9 cellular contexts compared by ENCODE assay signal in the genomic region with DNA sequence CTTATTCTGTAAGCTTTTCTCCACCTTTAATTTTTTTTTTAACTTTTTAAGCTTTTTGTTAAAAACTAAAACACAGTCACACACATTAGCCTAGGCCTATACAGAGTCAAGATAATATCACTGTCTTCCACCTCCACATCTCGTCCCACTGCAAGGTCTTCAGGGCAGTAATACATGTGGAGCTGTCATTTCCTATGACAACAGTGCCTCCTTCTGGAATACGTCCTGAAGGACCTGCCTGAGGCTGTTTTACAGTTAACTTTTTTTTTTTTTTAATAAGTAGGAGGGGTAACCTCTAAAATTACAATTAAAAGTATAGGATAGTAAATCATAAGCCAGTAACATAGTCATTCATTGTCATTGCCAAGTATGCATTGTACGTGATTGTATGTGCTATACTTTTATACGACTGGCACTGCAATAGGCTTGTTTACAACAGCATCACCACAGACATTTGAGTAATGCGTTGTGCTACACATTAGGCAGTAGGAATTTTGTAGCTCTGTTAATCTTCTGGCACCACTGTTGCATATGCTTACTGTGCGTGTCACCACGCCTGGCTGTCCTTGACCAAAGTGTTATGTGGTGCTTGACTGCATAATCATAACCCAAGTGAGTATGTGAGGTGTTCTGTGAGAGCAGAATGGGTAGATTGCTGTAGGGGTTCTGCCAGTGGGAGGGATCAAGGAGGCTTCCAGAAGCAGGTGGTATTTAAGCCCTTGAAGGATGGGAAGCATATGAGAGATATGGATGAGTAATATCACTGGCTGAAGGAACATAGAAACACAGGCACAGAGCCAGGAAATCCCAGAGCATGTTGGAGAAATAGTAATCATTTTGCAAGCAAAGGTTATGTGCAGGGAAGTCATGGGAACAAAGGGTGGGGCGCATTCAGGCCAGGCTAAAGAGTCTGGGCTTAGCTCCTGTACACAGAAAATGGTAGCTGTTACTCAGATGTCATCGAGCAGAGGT. TPM values are rescaled to one million over a fixed set of nuclear protein-coding genes. Genes with fewer than 3 reads are reported as not detected.
DNase-seq lines count a peak whose midpoint lies in the region; ATAC-seq and TF ChIP-seq lines count a peak whose summit lies in the region.
"Had no signal": no experiment of that assay in that cellular context is flagged by ENCODE, and none has a peak within 500 bp of the region (broad histone marks: within the 10 kb centered on the region; RNA-seq: fewer than 3 reads in every experiment).

No MANE protein-coding gene starts in this region.

- H3K4me3 ChIP-seq in kidney epithelial cell (ENCODE audit: low read depth, low read length) = no peak overlapping the region
- H3K4me3 ChIP-seq: skin epidermis had no signal

- peaks cover 1% of the 10 kb centered on the region for H3K36me3 ChIP-seq in kidney epithelial cell (ENCODE audit: control insufficient read depth, insufficient read depth, low read length)

- H3K9me3 Mint-ChIP-seq in activated CD8-positive, alpha-beta T cell treated with anti-CD3 and anti-CD28 coated beads for 36 hours = no peaks in the 10 kb centered on the region

- TF ChIP-seq EP300 in Ishikawa (IDR thresholded peaks at IDR 0.05; ENCODE audit: borderline replicate concordance) = no peak

- no peak for ATAC-seq in activated CD8-positive, alpha-beta T cell treated with anti-CD3 and anti-CD28 coated beads for 36 hours
- ATAC-seq in GM21390 (IDR thresholded peaks at IDR 0.05; ENCODE audit: unreplicated experiment) = no peak

- no peak for TF ChIP-seq CTCF in activated CD8-positive, alpha-beta T cell treated with anti-CD3 and anti-CD28 coated beads for 36 hours (IDR thresholded peaks at IDR 0.05)
- TF ChIP-seq CTCF in kidney epithelial cell (IDR thresholded peaks at IDR 0.05; ENCODE audit: insufficient read depth, low read length, poor library complexity, severe bottlenecking) = peak; percentile 38

- H3K27me3 ChIP-seq in kidney epithelial cell (ENCODE audit: control insufficient read depth, insufficient read depth, low read length) = no peaks in the 10 kb centered on the region

- POLR2A ChIA-PET in activated CD8-positive, alpha-beta T cell treated with anti-CD3 and anti-CD28 coated beads for 36 hours (lab: Charles Lee) = no interaction called here

- H3K36me3 Mint-ChIP-seq in activated CD8-positive, alpha-beta T cell treated with anti-CD3 and anti-CD28 coated beads for 36 hours (ENCODE audit: low read depth) = peaks cover 40% of the 10 kb centered on the region

- H3K4me3 Mint-ChIP-seq in activated CD8-positive, alpha-beta T cell treated with anti-CD3 and anti-CD28 coated beads for 36 hours = no peak overlapping the region

- H3K27me3 Mint-ChIP-seq in activated CD8-positive, alpha-beta T cell treated with anti-CD3 and anti-CD28 coated beads for 36 hours = no peaks in the 10 kb centered on the region

- H3K27ac Mint-ChIP-seq in activated CD8-positive, alpha-beta T cell treated with anti-CD3 and anti-CD28 coated beads for 36 hours = no peak overlapping the region

- TF ChIP-seq RAD21 in Ishikawa (IDR thresholded peaks at IDR 0.05; ENCODE audit: low read depth) = peak; percentile 67

- intact Hi-C loops in activated CD8-positive, alpha-beta T cell treated with anti-CD3 and anti-CD28 coated beads for 36 hours (cut with micrococcal nuclease) = no loop called here

- peak; percentile 73 for DNase-seq in DMS53 (lab: John Stamatoyannopoulos, UW)
- DNase-seq in activated CD8-positive, alpha-beta T cell treated with anti-CD3 and anti-CD28 coated beads for 36 hours = peak; percentile 19
- DNase-seq in kidney epithelial cell (ENCODE audit: low read depth) = no peak
- DNase-seq in Ammon's horn (ENCODE audit: low spot score) = no peak
- no peak for DNase-seq in SKM-1 treated with dmso at 0.1 percent for 144 hours (lab: John Stamatoyannopoulos, UW; ENCODE audit: unreplicated experiment)
- no peak for DNase-seq in stimulated activated CD4-positive, alpha-beta T cell treated with anti-CD3 and anti-CD28 coated beads, Interleukin-4, amount 100 ng/mL, for 4 hours

- peaks cover 27% of the 10 kb centered on the region for H3K4me1 Mint-ChIP-seq in activated CD8-positive, alpha-beta T cell treated with anti-CD3 and anti-CD28 coated beads for 36 hours (ENCODE audit: low read depth)

- CTCF ChIA-PET in activated CD8-positive, alpha-beta T cell treated with anti-CD3 and anti-CD28 coated beads for 36 hours (lab: Charles Lee) = interaction anchor here (0.6 to 3.7 kb wide), 11 partner anchors 10 to 228 kb away, joined by 3 to 16 read pairs (median 4); no protein-coding TSS in a partner anchor

TF ChIP-seq in Ishikawa, 13 proteins besides CTCF, POLR2A, EP300 and RAD21:
- TF ChIP-seq CREB1 (IDR thresholded peaks at IDR 0.05; ENCODE audit: low read depth) (no peak), TEAD4 (IDR thresholded peaks at IDR 0.05) (no peak), CEBPB (IDR thresholded peaks at IDR 0.05) (no peak), YY1 (IDR thresholded peaks at IDR 0.05; ENCODE audit: low read depth) (no peak), TAF1 (IDR thresholded peaks at IDR 0.05; ENCODE audit: low read depth) (no peak), EGR1 (IDR thresholded peaks at IDR 0.05) (no peak), TCF12 (IDR thresholded peaks at IDR 0.05; ENCODE audit: low read depth) (no peak), ZBTB7A (IDR thresholded peaks at IDR 0.05; ENCODE audit: low read depth) (no peak), NFIC (IDR thresholded peaks at IDR 0.05) (no peak), FOXM1 (IDR thresholded peaks at IDR 0.05; ENCODE audit: borderline replicate concordance, low read depth) (no peak)
- TF ChIP-seq, protein P1, sequence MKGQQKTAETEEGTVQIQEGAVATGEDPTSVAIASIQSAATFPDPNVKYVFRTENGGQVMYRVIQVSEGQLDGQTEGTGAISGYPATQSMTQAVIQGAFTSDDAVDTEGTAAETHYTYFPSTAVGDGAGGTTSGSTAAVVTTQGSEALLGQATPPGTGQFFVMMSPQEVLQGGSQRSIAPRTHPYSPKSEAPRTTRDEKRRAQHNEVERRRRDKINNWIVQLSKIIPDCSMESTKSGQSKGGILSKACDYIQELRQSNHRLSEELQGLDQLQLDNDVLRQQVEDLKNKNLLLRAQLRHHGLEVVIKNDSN (IDR thresholded peaks at IDR 0.05) = no peak
- TF ChIP-seq, protein P2, sequence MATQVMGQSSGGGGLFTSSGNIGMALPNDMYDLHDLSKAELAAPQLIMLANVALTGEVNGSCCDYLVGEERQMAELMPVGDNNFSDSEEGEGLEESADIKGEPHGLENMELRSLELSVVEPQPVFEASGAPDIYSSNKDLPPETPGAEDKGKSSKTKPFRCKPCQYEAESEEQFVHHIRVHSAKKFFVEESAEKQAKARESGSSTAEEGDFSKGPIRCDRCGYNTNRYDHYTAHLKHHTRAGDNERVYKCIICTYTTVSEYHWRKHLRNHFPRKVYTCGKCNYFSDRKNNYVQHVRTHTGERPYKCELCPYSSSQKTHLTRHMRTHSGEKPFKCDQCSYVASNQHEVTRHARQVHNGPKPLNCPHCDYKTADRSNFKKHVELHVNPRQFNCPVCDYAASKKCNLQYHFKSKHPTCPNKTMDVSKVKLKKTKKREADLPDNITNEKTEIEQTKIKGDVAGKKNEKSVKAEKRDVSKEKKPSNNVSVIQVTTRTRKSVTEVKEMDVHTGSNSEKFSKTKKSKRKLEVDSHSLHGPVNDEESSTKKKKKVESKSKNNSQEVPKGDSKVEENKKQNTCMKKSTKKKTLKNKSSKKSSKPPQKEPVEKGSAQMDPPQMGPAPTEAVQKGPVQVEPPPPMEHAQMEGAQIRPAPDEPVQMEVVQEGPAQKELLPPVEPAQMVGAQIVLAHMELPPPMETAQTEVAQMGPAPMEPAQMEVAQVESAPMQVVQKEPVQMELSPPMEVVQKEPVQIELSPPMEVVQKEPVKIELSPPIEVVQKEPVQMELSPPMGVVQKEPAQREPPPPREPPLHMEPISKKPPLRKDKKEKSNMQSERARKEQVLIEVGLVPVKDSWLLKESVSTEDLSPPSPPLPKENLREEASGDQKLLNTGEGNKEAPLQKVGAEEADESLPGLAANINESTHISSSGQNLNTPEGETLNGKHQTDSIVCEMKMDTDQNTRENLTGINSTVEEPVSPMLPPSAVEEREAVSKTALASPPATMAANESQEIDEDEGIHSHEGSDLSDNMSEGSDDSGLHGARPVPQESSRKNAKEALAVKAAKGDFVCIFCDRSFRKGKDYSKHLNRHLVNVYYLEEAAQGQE (IDR thresholded peaks at IDR 0.05; ENCODE audit: low read depth) = no peak
- TF ChIP-seq, protein P3, sequence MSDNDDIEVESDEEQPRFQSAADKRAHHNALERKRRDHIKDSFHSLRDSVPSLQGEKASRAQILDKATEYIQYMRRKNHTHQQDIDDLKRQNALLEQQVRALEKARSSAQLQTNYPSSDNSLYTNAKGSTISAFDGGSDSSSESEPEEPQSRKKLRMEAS (IDR thresholded peaks at IDR 0.05) = no peak

RNA-seq across cellular contexts. Expression of a gene that starts 18.3 kb away (rescaled TPM):
- total RNA-seq in activated CD8-positive, alpha-beta T cell treated with anti-CD3 and anti-CD28 coated beads for 36 hours = 10 to 100 TPM; 64.8 to 66.2 TPM
- total RNA-seq in kidney epithelial cell = 25.1 and 33.4 TPM in 2 replicates

Comparison
In these comparisons a context has a peak if more than half of its experiments do, and no peak if none do; other contexts are left out.
1. DNase-seq: peak in DMS53 (single experiment) and activated CD8-positive, alpha-beta T cell treated with anti-CD3 and anti-CD28 coated beads for 36 hours (single experiment); none in kidney epithelial cell (single experiment), Ammon's horn (single experiment), SKM-1 treated with dmso at 0.1 percent for 144 hours (single experiment) and stimulated activated CD4-positive, alpha-beta T cell treated with anti-CD3 and anti-CD28 coated beads, Interleukin-4, amount 100 ng/mL, for 4 hours (0 of 2).